Comparison of ENCODE assay signal across 19 cellular contexts in genomic region chr7:141415999-141416398, GRCh38.
"Had no signal": no experiment of that assay in that cellular context is flagged by ENCODE, and none has a peak within 500 bp of the region (broad histone marks: within the 10 kb centered on the region; RNA-seq: fewer than 3 reads in every experiment).

No MANE protein-coding gene starts in this region.

- ATAC-seq: HepG2, Panc1, PC-3 had no signal

- H3K27me3 ChIP-seq: MG63 had no signal

- H3K9ac ChIP-seq: SK-N-SH had no signal

- H3K4me2 ChIP-seq: SK-N-SH had no signal

- H3K27ac ChIP-seq: RWPE1 had no signal

- DNase-seq: IMR-90; Karpas-422; KG1; MG63; MV-4-11; NCI-H1048; NCI-H1105; NCI-H1694; NCI-H2171 treated with DMSO at 0.1 percent for 48 hours; NCI-H446 treated with DMSO at 0.1 percent for 48 hours; NCI-H526; NCI-H82; NK-92 treated with Interleukin-12 subunit alpha and Interleukin-12 subunit beta, amount 100 ng/mL, for 24 hours; PC-3; SK-N-SH; SW 1271 had no signal

- H3K36me3 ChIP-seq: MG63 had no signal

- H3K9me3 ChIP-seq: MG63, SK-N-SH had no signal

- H3K4me3 ChIP-seq: MG63 had no signal
